9 cellular contexts compared by ENCODE assay signal in genomic region chr3:71131893-71132314, GRCh38.
A peak's percentile ranks its signal among the peaks of the same experiment; 100 is the strongest.
DNase-seq lines count a peak whose midpoint lies in the region; ATAC-seq and TF ChIP-seq lines count a peak whose summit lies in the region.
"Had no signal": no experiment of that assay in that cellular context is flagged by ENCODE, and none has a peak within 500 bp of the region (broad histone marks: within the 10 kb centered on the region; RNA-seq: fewer than 3 reads in every experiment).

No MANE protein-coding gene starts in this region.

- H3K4me1 ChIP-seq in lower lobe of right lung (peaks cover 72% of the 10 kb centered on the region), testis (peaks cover 8% of the 10 kb centered on the region)

- no peaks in the 10 kb centered on the region for H3K9me3 ChIP-seq in lower lobe of right lung
- no peaks in the 10 kb centered on the region for H3K9me3 ChIP-seq in testis

- intact Hi-C loops in activated CD4-positive, alpha-beta T cell treated with anti-CD3 and anti-CD28 coated beads, Interleukin-2, amount 10 ng/mL, durations not matched to agents 24 days and 14 days (cut with micrococcal nuclease): loop anchor here (5.0 kb wide), 1 partner anchor 360 kb away; no protein-coding TSS in a partner anchor
- intact Hi-C loops in activated T-helper 2 cell treated with anti-CD3 and anti-CD28 coated beads, Interferon-gamma antibody, Interleukin-2, Interleukin-4, amounts not matched to agents 10 μg/mL and 5 μg/mL and 100 μg/mL, durations not matched to agents 14 hours and 24 hours and 36 hours (cut with micrococcal nuclease): loop anchor here (2.0 kb wide), 3 partner anchors 19 to 453 kb away; no protein-coding TSS in a partner anchor
- intact Hi-C loops in lower lobe of right lung (cut with DNase I): no loop called here
- intact Hi-C loops in testis (cut with DNase I; ENCODE audit: low total_unique reads): no loop called here

- peak overlapping the region; percentile 88 for H3K27ac ChIP-seq in lower lobe of right lung
- H3K27ac ChIP-seq in testis: peak overlapping the region; percentile 3 to 88

- 82 to 90% methylated on average over 5 of the region's 5 CpGs for WGBS in testis, 2 donors

- H3K27me3 Mint-ChIP-seq in activated CD4-positive, alpha-beta T cell treated with anti-CD3 and anti-CD28 coated beads, Interleukin-2, amount 10 ng/mL, durations not matched to agents 24 days and 14 days: no peaks in the 10 kb centered on the region
- H3K27me3 Mint-ChIP-seq in activated T-helper 2 cell treated with anti-CD3 and anti-CD28 coated beads, Interferon-gamma antibody, Interleukin-2, Interleukin-4, amounts not matched to agents 10 μg/mL and 5 μg/mL and 100 μg/mL, durations not matched to agents 14 hours and 24 hours and 36 hours (ENCODE audit: low read depth): no peaks in the 10 kb centered on the region

- H3K36me3 ChIP-seq in lower lobe of right lung (no peaks in the 10 kb centered on the region), testis (ENCODE audit: low read depth, missing control alignments) (no peaks in the 10 kb centered on the region)

- no peak for TF ChIP-seq POLR2A in testis (IDR thresholded peaks at IDR 0.05)

- peak overlapping the region; percentile 7 for H3K4me3 ChIP-seq in lower lobe of right lung
- no peak overlapping the region for H3K4me3 ChIP-seq in testis

- H3K27ac Mint-ChIP-seq in activated CD4-positive, alpha-beta T cell treated with anti-CD3 and anti-CD28 coated beads, Interleukin-2, amount 10 ng/mL, durations not matched to agents 24 days and 14 days: peak overlapping the region; percentile 98
- H3K27ac Mint-ChIP-seq in activated T-helper 2 cell treated with anti-CD3 and anti-CD28 coated beads, Interferon-gamma antibody, Interleukin-2, Interleukin-4, amounts not matched to agents 10 μg/mL and 5 μg/mL and 100 μg/mL, durations not matched to agents 14 hours and 24 hours and 36 hours: peak overlapping the region; percentile 94

- no peaks in the 10 kb centered on the region for H3K27me3 ChIP-seq in lower lobe of right lung (ENCODE audit: low read depth)
- H3K27me3 ChIP-seq in testis: no peaks in the 10 kb centered on the region

- H3K36me3 Mint-ChIP-seq in activated CD4-positive, alpha-beta T cell treated with anti-CD3 and anti-CD28 coated beads, Interleukin-2, amount 10 ng/mL, durations not matched to agents 24 days and 14 days (ENCODE audit: low read depth): peaks cover 10% of the 10 kb centered on the region
- peaks cover 16% of the 10 kb centered on the region for H3K36me3 Mint-ChIP-seq in activated T-helper 2 cell treated with anti-CD3 and anti-CD28 coated beads, Interferon-gamma antibody, Interleukin-2, Interleukin-4, amounts not matched to agents 10 μg/mL and 5 μg/mL and 100 μg/mL, durations not matched to agents 14 hours and 24 hours and 36 hours (ENCODE audit: low read depth)

- TF ChIP-seq CTCF in lower lobe of right lung (IDR thresholded peaks at IDR 0.05) (no peak), testis (IDR thresholded peaks at IDR 0.05) (no peak)

- peaks cover 50% of the 10 kb centered on the region for H3K4me1 Mint-ChIP-seq in activated CD4-positive, alpha-beta T cell treated with anti-CD3 and anti-CD28 coated beads, Interleukin-2, amount 10 ng/mL, durations not matched to agents 24 days and 14 days
- peaks cover 59% of the 10 kb centered on the region for H3K4me1 Mint-ChIP-seq in activated T-helper 2 cell treated with anti-CD3 and anti-CD28 coated beads, Interferon-gamma antibody, Interleukin-2, Interleukin-4, amounts not matched to agents 10 μg/mL and 5 μg/mL and 100 μg/mL, durations not matched to agents 14 hours and 24 hours and 36 hours (ENCODE audit: low read depth)

- DNase-seq in activated CD4-positive, alpha-beta T cell treated with anti-CD3 and anti-CD28 coated beads, Interleukin-2, amount 10 ng/mL, durations not matched to agents 24 days and 14 days: no peak
- DNase-seq in activated CD4-positive, alpha-beta T cell treated with anti-CD3 and anti-CD28 coated beads, Interleukin-2, amount 50 U/mL, for 4 hours: no peak
- no peak for DNase-seq in activated T-helper 2 cell treated with anti-CD3 and anti-CD28 coated beads, Interferon-gamma antibody, Interleukin-2, Interleukin-4, amounts not matched to agents 10 μg/mL and 5 μg/mL and 100 μg/mL, durations not matched to agents 14 hours and 24 hours and 36 hours (ENCODE audit: low spot score)
- DNase-seq in lower lobe of right lung (no peak), testis (no peak), RKO (ENCODE audit: low spot score) (no peak), T-helper 9 cell (no peak), dedifferentiated amniotic fluid mesenchymal stem cell (ENCODE audit: extremely low spot score) (no peak)
- DNase-seq: NCI-H510A had no signal

- ATAC-seq in lower lobe of right lung: peak; percentile 5 to 35

- no peaks in the 10 kb centered on the region for H3K9me3 Mint-ChIP-seq in activated CD4-positive, alpha-beta T cell treated with anti-CD3 and anti-CD28 coated beads, Interleukin-2, amount 10 ng/mL, durations not matched to agents 24 days and 14 days
- no peaks in the 10 kb centered on the region for H3K9me3 Mint-ChIP-seq in activated T-helper 2 cell treated with anti-CD3 and anti-CD28 coated beads, Interferon-gamma antibody, Interleukin-2, Interleukin-4, amounts not matched to agents 10 μg/mL and 5 μg/mL and 100 μg/mL, durations not matched to agents 14 hours and 24 hours and 36 hours

- H3K4me3 Mint-ChIP-seq in activated CD4-positive, alpha-beta T cell treated with anti-CD3 and anti-CD28 coated beads, Interleukin-2, amount 10 ng/mL, durations not matched to agents 24 days and 14 days: peak overlapping the region; percentile 96
- H3K4me3 Mint-ChIP-seq in activated T-helper 2 cell treated with anti-CD3 and anti-CD28 coated beads, Interferon-gamma antibody, Interleukin-2, Interleukin-4, amounts not matched to agents 10 μg/mL and 5 μg/mL and 100 μg/mL, durations not matched to agents 14 hours and 24 hours and 36 hours (ENCODE audit: low read depth): peak overlapping the region; percentile 91

Comparison
In these comparisons a context has a peak if more than half of its experiments do, and no peak if none do; other contexts are left out.
1. intact Hi-C loops: an anchor here in activated CD4-positive, alpha-beta T cell treated with anti-CD3 and anti-CD28 coated beads, Interleukin-2, amount 10 ng/mL, durations not matched to agents 24 days and 14 days (5.0 kb wide) and activated T-helper 2 cell treated with anti-CD3 and anti-CD28 coated beads, Interferon-gamma antibody, Interleukin-2, Interleukin-4, amounts not matched to agents 10 μg/mL and 5 μg/mL and 100 μg/mL, durations not matched to agents 14 hours and 24 hours and 36 hours (2.0 kb wide); none called in lower lobe of right lung and testis.